In genomic region chr2:44707945-44708645, GRCh38 we compare ENCODE assay signal across 10 cellular contexts.
DNase-seq lines count a peak whose midpoint lies in the region; FAIRE-seq and TF ChIP-seq lines count a peak whose summit lies in the region.
"Had no signal": no experiment of that assay in that cellular context is flagged by ENCODE, and none has a peak within 500 bp of the region (broad histone marks: within the 10 kb centered on the region; RNA-seq: fewer than 3 reads in every experiment).

No MANE protein-coding gene starts in this region.

- DNase-seq in DMS53 (lab: John Stamatoyannopoulos, UW) (peak; percentile 21), DMS53 treated with DMSO at 0.1 percent for 48 hours (lab: John Stamatoyannopoulos, UW; ENCODE audit: unreplicated experiment) (no peak), NCI-H1436 treated with DMSO at 0.1 percent for 48 hours (lab: John Stamatoyannopoulos, UW) (peak; percentile 87), putamen (ENCODE audit: low spot score) (peak; percentile 69), GM12892 (ENCODE audit: insufficient read length) (no peak), COLO668 (lab: John Stamatoyannopoulos, UW; ENCODE audit: unreplicated experiment) (no peak)
- no peak for DNase-seq in activated CD4-positive, alpha-beta T cell treated with anti-CD3 and anti-CD28 coated beads for 48 hours
- DNase-seq: stimulated activated CD4-positive, alpha-beta T cell treated with anti-CD3 and anti-CD28 coated beads, Interleukin-12 subunit alpha, Interleukin-12 subunit beta, amount 100 ng/mL, for 4 hours had no signal

- H3K9me2 ChIP-seq in SU-DHL-6 (replicated peaks; ENCODE audit: insufficient read depth, low read length), result no peaks in the 10 kb centered on the region

- H2AFZ ChIP-seq in SU-DHL-6 (ENCODE audit: low read depth, low read length, severe bottlenecking), result peak overlapping the region; percentile 58

- FAIRE-seq in GM12892 (lab: Jason Lieb, UNC), result no peak
- FAIRE-seq: A204.1 had no signal

- H3K27me3 ChIP-seq in SU-DHL-6 (ENCODE audit: low read length), result no peaks in the 10 kb centered on the region

- H3K27ac ChIP-seq in SU-DHL-6 (ENCODE audit: low read depth, low read length), result peak overlapping the region; percentile 28; the same call in 1 of the 2 replicates

- TF ChIP-seq CTCF in SU-DHL-6 (IDR thresholded peaks at IDR 0.05; ENCODE audit: insufficient read depth, low read length, poor library complexity, severe bottlenecking), result no peak

- H3K9ac ChIP-seq in SU-DHL-6 (ENCODE audit: low read length), result peak overlapping the region; percentile 12; the same call in 1 of the 2 replicates

- H3K4me2 ChIP-seq in SU-DHL-6 (ENCODE audit: low read depth, low read length, poor library complexity, severe bottlenecking), result peak overlapping the region; percentile 50

- H3K36me3 ChIP-seq in SU-DHL-6 (ENCODE audit: low read length), result no peaks in the 10 kb centered on the region

- no peak for TF ChIP-seq POLR2A in GM12892 (IDR thresholded peaks at IDR 0.05; ENCODE audit: low read depth, low read length)

- H3K9me3 ChIP-seq in SU-DHL-6 (ENCODE audit: insufficient read depth, low read length), result no peaks in the 10 kb centered on the region

- H4K20me1 ChIP-seq in SU-DHL-6 (ENCODE audit: low read depth, low read length), result no peaks in the 10 kb centered on the region

- H3K4me3 ChIP-seq in SU-DHL-6 (ENCODE audit: insufficient read depth, low read length, poor library complexity, severe bottlenecking), result no peak overlapping the region

- H3F3A ChIP-seq in SU-DHL-6 (ENCODE audit: insufficient read depth), result peaks cover 7% of the 10 kb centered on the region; the same call in 1 of the 2 replicates

- no peaks in the 10 kb centered on the region for H3K79me2 ChIP-seq in SU-DHL-6 (ENCODE audit: insufficient read depth, low read length)

Comparison
In these comparisons a context has a peak if more than half of its experiments do, and no peak if none do; other contexts are left out.
1. DNase-seq: peak in DMS53 (single experiment), NCI-H1436 treated with DMSO at 0.1 percent for 48 hours (single experiment) and putamen (single experiment); none in DMS53 treated with DMSO at 0.1 percent for 48 hours (single experiment), GM12892 (single experiment), COLO668 (single experiment) and activated CD4-positive, alpha-beta T cell treated with anti-CD3 and anti-CD28 coated beads for 48 hours (single experiment).